In genomic region chr18:44671914-44672313, GRCh38 we compare ENCODE assay signal across 27 cellular contexts.
"Had no signal": no experiment of that assay in that cellular context is flagged by ENCODE, and none has a peak within 500 bp of the region (broad histone marks: within the 10 kb centered on the region; RNA-seq: fewer than 3 reads in every experiment).

No MANE protein-coding gene starts in this region.

- DNase-seq: colonic mucosa; effector CD8-positive, alpha-beta T cell; endodermal cell; esophagus squamous epithelium; foreskin melanocyte; glutamatergic neuron; heart right ventricle; hippocampal formation; left cardiac atrium; left lung; mesenchymal stem cell; natural killer cell; sigmoid colon; spleen; stimulated activated CD4-positive, alpha-beta T cell treated with anti-CD3 and anti-CD28 coated beads, Interleukin-4, amount 100 ng/mL, for 4 hours; stimulated activated naive CD8-positive, alpha-beta T cell treated with anti-CD3 and anti-CD28 coated beads, Interleukin-15, Interleukin-2, amounts not matched to agents 100 U/mL and 50 U/mL, for 24 hours; substantia nigra had no signal

- H3K4me1 ChIP-seq: colonic mucosa, left lung, spleen, tibial nerve, vagina had no signal

- H3K27ac Mint-ChIP-seq: dendritic cell treated with granulocyte-macrophage colony-stimulating factor and Interleukin-4, amounts not matched to agents 40 ng/mL and 50 ng/mL, for 4 days; endodermal cell; natural killer cell; progenitor cell of endocrine pancreas; stimulated activated memory B cell treated with anti-CD40 and anti-IgM and Interleukin-4, amounts not matched to agents 10 μg/mL and 1 μg/mL and 100 μg/mL, for 72 hours had no signal

- H3K9me3 ChIP-seq: colonic mucosa, esophagus squamous epithelium, heart right ventricle, left lung, neutrophil, sigmoid colon, thoracic aorta, tibial nerve, vagina had no signal

- H3K9me3 Mint-ChIP-seq: endodermal cell, mesothelial cell of epicardium, natural killer cell, neural crest cell had no signal

- H3K36me3 ChIP-seq: colonic mucosa, esophagus squamous epithelium, heart right ventricle, left lung, neutrophil, sigmoid colon, spleen, thoracic aorta, tibial nerve, vagina had no signal

- H3K36me3 Mint-ChIP-seq: mesothelial cell of epicardium, natural killer cell had no signal

- H3K27me3 Mint-ChIP-seq: stimulated activated memory B cell treated with anti-CD40 and anti-IgM and Interleukin-4, amounts not matched to agents 10 μg/mL and 1 μg/mL and 100 μg/mL, for 72 hours had no signal

- H3K27ac ChIP-seq: colonic mucosa, heart right ventricle, left lung, neutrophil, parathyroid adenoma, sigmoid colon, spleen, thoracic aorta, tibial nerve, vagina had no signal

- H3K4me3 Mint-ChIP-seq: dendritic cell treated with granulocyte-macrophage colony-stimulating factor and Interleukin-4, amounts not matched to agents 40 ng/mL and 50 ng/mL, for 4 days; endodermal cell; mesothelial cell of epicardium; natural killer cell; neural crest cell; stimulated activated memory B cell treated with anti-CD40 and anti-IgM and Interleukin-4, amounts not matched to agents 10 μg/mL and 1 μg/mL and 100 μg/mL, for 72 hours had no signal

- H3K27me3 ChIP-seq: colonic mucosa, esophagus squamous epithelium, sigmoid colon, spleen, tibial nerve, vagina had no signal

- ATAC-seq: heart right ventricle; left cardiac atrium; left lung; natural killer cell; stimulated activated memory B cell treated with anti-CD40 and anti-IgM and Interleukin-4, amounts not matched to agents 10 μg/mL and 1 μg/mL and 100 μg/mL, for 72 hours; stimulated activated naive CD8-positive, alpha-beta T cell treated with anti-CD3 and anti-CD28 coated beads, Interleukin-15, Interleukin-2, amounts not matched to agents 100 U/mL and 50 U/mL, for 24 hours had no signal

- H3K4me3 ChIP-seq: colonic mucosa, esophagus squamous epithelium, heart right ventricle, left lung, sigmoid colon, spleen, thoracic aorta, tibial nerve, vagina had no signal

- H3K4me1 Mint-ChIP-seq: natural killer cell had no signal
